14 cellular contexts compared by ENCODE assay signal in genomic region chr13:98976941-98977340, GRCh38. TPM values are rescaled to one million over a fixed set of nuclear protein-coding genes. Genes with fewer than 3 reads are reported as not detected.
DNase-seq lines count a peak whose midpoint lies in the region; ATAC-seq and TF ChIP-seq lines count a peak whose summit lies in the region.
"Had no signal": no experiment of that assay in that cellular context is flagged by ENCODE, and none has a peak within 500 bp of the region (broad histone marks: within the 10 kb centered on the region; RNA-seq: fewer than 3 reads in every experiment).

No MANE protein-coding gene starts in this region.

- ATAC-seq in HG02884 (IDR thresholded peaks at IDR 0.05; ENCODE audit: unreplicated experiment) = no peak
- ATAC-seq: CD8-positive, alpha-beta T cell; stimulated activated memory B cell treated with anti-CD40 and anti-IgM and Interleukin-4, amounts not matched to agents 10 μg/mL and 1 μg/mL and 100 μg/mL, for 72 hours had no signal

- POLR2A ChIA-PET in Caco-2 (lab: Charles Lee) = interaction anchor here (0.9 to 1.6 kb wide), 3 partner anchors 9 to 50 kb away, joined by 3 to 4 read pairs (median 3); no protein-coding TSS in a partner anchor
- POLR2A ChIA-PET in activated CD4-positive, alpha-beta T cell treated with anti-CD3 and anti-CD28 coated beads, Interleukin-2, amount 10 ng/mL, durations not matched to agents 7 days and 5 days (lab: Charles Lee) = no interaction called here

- H3K36me3 Mint-ChIP-seq in Caco-2 (ENCODE audit: insufficient read depth, unreplicated experiment) = peaks cover 6% of the 10 kb centered on the region
- H3K36me3 Mint-ChIP-seq in activated CD4-positive, alpha-beta T cell treated with anti-CD3 and anti-CD28 coated beads, Interleukin-2, amount 10 ng/mL, durations not matched to agents 7 days and 5 days (ENCODE audit: low read depth) = no peaks in the 10 kb centered on the region
- H3K36me3 Mint-ChIP-seq: CD8-positive, alpha-beta T cell; stimulated activated memory B cell treated with anti-CD40 and anti-IgM and Interleukin-4, amounts not matched to agents 10 μg/mL and 1 μg/mL and 100 μg/mL, for 72 hours had no signal

- H3K9me3 Mint-ChIP-seq in Caco-2 (ENCODE audit: unreplicated experiment) = no peaks in the 10 kb centered on the region
- H3K9me3 Mint-ChIP-seq in activated CD4-positive, alpha-beta T cell treated with anti-CD3 and anti-CD28 coated beads, Interleukin-2, amount 10 ng/mL, durations not matched to agents 7 days and 5 days = no peaks in the 10 kb centered on the region
- H3K9me3 Mint-ChIP-seq: CD8-positive, alpha-beta T cell; stimulated activated memory B cell treated with anti-CD40 and anti-IgM and Interleukin-4, amounts not matched to agents 10 μg/mL and 1 μg/mL and 100 μg/mL, for 72 hours had no signal

- peak overlapping the region; percentile 77 for H3K4me3 Mint-ChIP-seq in Caco-2 (ENCODE audit: unreplicated experiment)
- H3K4me3 Mint-ChIP-seq in activated CD4-positive, alpha-beta T cell treated with anti-CD3 and anti-CD28 coated beads, Interleukin-2, amount 10 ng/mL, durations not matched to agents 7 days and 5 days = no peak overlapping the region
- H3K4me3 Mint-ChIP-seq: CD8-positive, alpha-beta T cell; stimulated activated memory B cell treated with anti-CD40 and anti-IgM and Interleukin-4, amounts not matched to agents 10 μg/mL and 1 μg/mL and 100 μg/mL, for 72 hours had no signal

- peaks cover 58% of the 10 kb centered on the region for H3K4me1 ChIP-seq in Caco-2

- peaks cover 54% of the 10 kb centered on the region for H3K4me1 Mint-ChIP-seq in Caco-2 (ENCODE audit: low read depth, unreplicated experiment)
- H3K4me1 Mint-ChIP-seq in activated CD4-positive, alpha-beta T cell treated with anti-CD3 and anti-CD28 coated beads, Interleukin-2, amount 10 ng/mL, durations not matched to agents 7 days and 5 days = peaks cover 38% of the 10 kb centered on the region

- H3K9me3 ChIP-seq in Caco-2 = no peaks in the 10 kb centered on the region
- H3K9me3 ChIP-seq: Peyer's patch, right lobe of liver had no signal

- DNase-seq in Caco-2 (no peak), amniotic epithelial cell (ENCODE audit: low read depth) (peak; percentile 62), glomerular visceral epithelial cell (ENCODE audit: extremely low spot score) (peak; percentile 7), renal cortical epithelial cell (ENCODE audit: low read depth) (peak; percentile 42), AG08396 (ENCODE audit: low spot score) (no peak), ecto neural progenitor cell (ENCODE audit: low spot score) (no peak)
- DNase-seq in activated CD4-positive, alpha-beta T cell treated with anti-CD3 and anti-CD28 coated beads, Interleukin-2, amount 10 ng/mL, durations not matched to agents 7 days and 5 days = no peak
- DNase-seq: aorta; CD8-positive, alpha-beta T cell; NCI-H1105; Peyer's patch; right lobe of liver had no signal

- no peaks in the 10 kb centered on the region for H3K27me3 ChIP-seq in Caco-2 (replicated peaks; ENCODE audit: control insufficient read depth, insufficient read depth, low read length)
- H3K27me3 ChIP-seq: Peyer's patch, right lobe of liver had no signal

- intact Hi-C loops in Caco-2 (cut with micrococcal nuclease; ENCODE audit: unreplicated experiment) = loop anchor here (1.0 to 5.0 kb wide), 5 partner anchors 9 to 110 kb away; no protein-coding TSS in a partner anchor

- H3K27me3 Mint-ChIP-seq in Caco-2 (ENCODE audit: insufficient read depth, unreplicated experiment) = no peaks in the 10 kb centered on the region
- no peaks in the 10 kb centered on the region for H3K27me3 Mint-ChIP-seq in activated CD4-positive, alpha-beta T cell treated with anti-CD3 and anti-CD28 coated beads, Interleukin-2, amount 10 ng/mL, durations not matched to agents 7 days and 5 days
- H3K27me3 Mint-ChIP-seq: stimulated activated memory B cell treated with anti-CD40 and anti-IgM and Interleukin-4, amounts not matched to agents 10 μg/mL and 1 μg/mL and 100 μg/mL, for 72 hours had no signal

- TSS peak; percentile 34 for BruUV-seq in Caco-2 (replicated peaks; lab: Mats Ljungman, UMichigan)

- H3K36me3 ChIP-seq in Caco-2 (ENCODE audit: control insufficient read depth, insufficient read depth, low read length) = no peaks in the 10 kb centered on the region
- H3K36me3 ChIP-seq: Peyer's patch, right lobe of liver had no signal

- no peak overlapping the region for H3K4me3 ChIP-seq in Caco-2 (ENCODE audit: low read depth, low read length)

- CTCF ChIA-PET in Caco-2 (lab: Charles Lee) = interaction anchor here (1.6 to 1.7 kb wide), 2 partner anchors 9 to 57 kb away, joined by 5 to 8 read pairs; no protein-coding TSS in a partner anchor
- CTCF ChIA-PET in activated CD4-positive, alpha-beta T cell treated with anti-CD3 and anti-CD28 coated beads, Interleukin-2, amount 10 ng/mL, durations not matched to agents 7 days and 5 days (lab: Charles Lee) = interaction anchor here (0.9 to 1.6 kb wide), 2 partner anchors 9 to 52 kb away, joined by 3 to 7 read pairs; no protein-coding TSS in a partner anchor

- H3K27ac Mint-ChIP-seq in Caco-2 (ENCODE audit: unreplicated experiment) = peak overlapping the region; percentile 88
- H3K27ac Mint-ChIP-seq in activated CD4-positive, alpha-beta T cell treated with anti-CD3 and anti-CD28 coated beads, Interleukin-2, amount 10 ng/mL, durations not matched to agents 7 days and 5 days = no peak overlapping the region

- TF ChIP-seq CTCF in Caco-2 (IDR thresholded peaks at IDR 0.05; ENCODE audit: insufficient read depth in 1 of 2, low read depth in 1 of 2, low read length in 1 of 2, severe bottlenecking in 1 of 2, unreplicated experiment in 1 of 2) = no peak

RNA-seq across cellular contexts. Expression of gene DOCK9, which starts 0.9 kb away (rescaled TPM):
- total RNA-seq in Caco-2 (2022) (219 and 260 TPM in 2 replicates), renal cortical epithelial cell (84.4 and 92.7 TPM in 2 replicates)
- total RNA-seq in activated CD4-positive, alpha-beta T cell treated with anti-CD3 and anti-CD28 coated beads, Interleukin-2, amount 10 ng/mL, durations not matched to agents 7 days and 5 days = 100 to 1,000 TPM; 129 to 132 TPM

Comparison
In these comparisons a context has a peak if more than half of its experiments do, and no peak if none do; other contexts are left out.
1. DNase-seq: peak in amniotic epithelial cell (single experiment), glomerular visceral epithelial cell (single experiment) and renal cortical epithelial cell (single experiment); none in Caco-2 (0 of 2), AG08396 (single experiment), ecto neural progenitor cell (single experiment) and activated CD4-positive, alpha-beta T cell treated with anti-CD3 and anti-CD28 coated beads, Interleukin-2, amount 10 ng/mL, durations not matched to agents 7 days and 5 days (single experiment).